ENCODE assay signal across 13 cellular contexts in the genomic region with DNA sequence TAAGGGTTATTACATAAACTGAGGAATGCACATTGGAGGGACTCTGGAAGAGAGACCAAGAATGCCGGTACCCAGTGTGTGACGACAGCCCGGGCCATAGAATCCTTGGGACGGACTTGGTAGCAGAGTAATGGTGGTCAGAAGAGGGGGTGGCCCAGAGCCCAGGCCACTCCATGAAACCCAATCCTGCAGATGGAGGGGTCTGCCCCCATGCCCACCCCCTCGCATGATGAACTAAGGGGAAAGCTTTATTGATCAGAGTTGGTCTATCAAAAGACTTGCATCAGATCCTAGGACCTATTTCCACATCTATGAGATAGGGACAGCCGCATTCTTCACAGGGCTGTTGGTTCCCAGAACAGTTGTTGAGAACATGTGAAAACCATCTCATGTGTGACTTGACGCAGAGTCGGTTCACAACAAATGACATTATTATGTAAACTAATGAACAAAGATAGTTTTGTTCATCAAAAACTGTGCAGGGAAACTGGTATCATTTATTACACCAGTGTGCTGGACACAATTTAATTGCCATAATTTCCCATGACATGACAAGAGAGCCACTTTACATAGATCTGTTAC. TPM values are rescaled to one million over a fixed set of nuclear protein-coding genes. Genes with fewer than 3 reads are reported as not detected.
DNase-seq lines count a peak whose midpoint lies in the region; ATAC-seq and TF ChIP-seq lines count a peak whose summit lies in the region.
"Had no signal": no experiment of that assay in that cellular context is flagged by ENCODE, and none has a peak within 500 bp of the region (broad histone marks: within the 10 kb centered on the region; RNA-seq: fewer than 3 reads in every experiment).

No MANE protein-coding gene starts in this region.

- peaks cover 34% of the 10 kb centered on the region for H3K4me1 ChIP-seq in mammary epithelial cell (ENCODE audit: insufficient read depth, low read length)
- H3K4me1 ChIP-seq in right cardiac atrium (ENCODE audit: control insufficient read depth, insufficient read depth, low read length), result no peaks in the 10 kb centered on the region
- H3K4me1 ChIP-seq: Caco-2 had no signal

- CTCF ChIA-PET in MCF 10A (lab: Yijun Ruan, JAX) (interaction anchor here (0.6 to 6.9 kb wide), 8 partner anchors 10 to 994 kb away, joined by 3 to 72 read pairs (median 9); no protein-coding TSS in a partner anchor), mammary epithelial cell (lab: Charles Lee; ENCODE audit: low non-redundant PET) (no interaction called here)

- H3K9me3 ChIP-seq in mammary epithelial cell (replicated peaks; ENCODE audit: insufficient read depth, low read length) (no peaks in the 10 kb centered on the region), T-helper 17 cell (ENCODE audit: control insufficient read depth, low read length, poor library complexity, severe bottlenecking) (no peaks in the 10 kb centered on the region), right cardiac atrium (ENCODE audit: control insufficient read depth, low read length) (no peaks in the 10 kb centered on the region)
- H3K9me3 ChIP-seq: Caco-2, SJCRH30 had no signal

- H3K36me3 Mint-ChIP-seq in MCF 10A (ENCODE audit: insufficient read depth, unreplicated experiment), result peaks cover 59% of the 10 kb centered on the region
- peaks cover 9% of the 10 kb centered on the region for H3K36me3 Mint-ChIP-seq in T-helper 17 cell (ENCODE audit: low read depth)
- H3K36me3 Mint-ChIP-seq in stimulated activated effector memory CD8-positive, alpha-beta T cell treated with anti-CD3 and anti-CD28 coated beads, Interleukin-12 subunit alpha, Interleukin-12 subunit beta, amount 100 ng/mL, for 72 hours, result peaks cover 53% of the 10 kb centered on the region
- H3K36me3 Mint-ChIP-seq in activated T-helper 1 cell treated with anti-CD3 and anti-CD28 coated beads, Interleukin-12 subunit alpha, Interleukin-12 subunit beta, Interleukin-2, Interleukin-4 antibody, amounts not matched to agents 30 ng/mL and 10 ng/mL and 1 ng/mL, durations not matched to agents 14 hours and 24 hours and 36 hours (ENCODE audit: low read depth), result peaks cover 21% of the 10 kb centered on the region

- no TSS peak for BruUV-seq in MCF 10A (replicated peaks; lab: Mats Ljungman, UMichigan)
- no TSS peak for BruUV-seq in mammary epithelial cell (replicated peaks; lab: Mats Ljungman, UMichigan)

- H3K27ac Mint-ChIP-seq in MCF 10A (ENCODE audit: low read depth, unreplicated experiment) (peak overlapping the region; percentile 49), T-helper 17 cell (no peak overlapping the region)
- H3K27ac Mint-ChIP-seq in stimulated activated effector memory CD8-positive, alpha-beta T cell treated with anti-CD3 and anti-CD28 coated beads, Interleukin-12 subunit alpha, Interleukin-12 subunit beta, amount 100 ng/mL, for 72 hours, result peak overlapping the region; percentile 73
- no peak overlapping the region for H3K27ac Mint-ChIP-seq in activated T-helper 1 cell treated with anti-CD3 and anti-CD28 coated beads, Interleukin-12 subunit alpha, Interleukin-12 subunit beta, Interleukin-2, Interleukin-4 antibody, amounts not matched to agents 30 ng/mL and 10 ng/mL and 1 ng/mL, durations not matched to agents 14 hours and 24 hours and 36 hours
- H3K27ac Mint-ChIP-seq: stimulated activated memory B cell treated with anti-CD40 and anti-IgM and Interleukin-4, amounts not matched to agents 10 μg/mL and 1 μg/mL and 100 μg/mL, for 72 hours had no signal

- no peaks in the 10 kb centered on the region for H3K27me3 ChIP-seq in mammary epithelial cell (ENCODE audit: insufficient read depth, low read length)
- H3K27me3 ChIP-seq in right cardiac atrium (ENCODE audit: control insufficient read depth, insufficient read depth), result no peaks in the 10 kb centered on the region
- H3K27me3 ChIP-seq: SJCRH30 had no signal

- H3K4me3 Mint-ChIP-seq in MCF 10A (ENCODE audit: unreplicated experiment) (no peak overlapping the region), T-helper 17 cell (no peak overlapping the region)
- no peak overlapping the region for H3K4me3 Mint-ChIP-seq in stimulated activated effector memory CD8-positive, alpha-beta T cell treated with anti-CD3 and anti-CD28 coated beads, Interleukin-12 subunit alpha, Interleukin-12 subunit beta, amount 100 ng/mL, for 72 hours
- no peak overlapping the region for H3K4me3 Mint-ChIP-seq in activated T-helper 1 cell treated with anti-CD3 and anti-CD28 coated beads, Interleukin-12 subunit alpha, Interleukin-12 subunit beta, Interleukin-2, Interleukin-4 antibody, amounts not matched to agents 30 ng/mL and 10 ng/mL and 1 ng/mL, durations not matched to agents 14 hours and 24 hours and 36 hours
- H3K4me3 Mint-ChIP-seq: stimulated activated memory B cell treated with anti-CD40 and anti-IgM and Interleukin-4, amounts not matched to agents 10 μg/mL and 1 μg/mL and 100 μg/mL, for 72 hours had no signal

- H3K79me2 ChIP-seq in mammary epithelial cell (ENCODE audit: insufficient read depth, low read length), result peaks cover 8% of the 10 kb centered on the region

- in situ Hi-C loops in mammary epithelial cell (cut with MboI; ENCODE audit: low sequenced_read_pairs in 2 of 2), result no loop called here

- no peaks in the 10 kb centered on the region for H4K20me1 ChIP-seq in mammary epithelial cell (ENCODE audit: insufficient read depth, low read length)

- H3K27ac ChIP-seq in mammary epithelial cell (ENCODE audit: insufficient read depth, low read depth, low read length) (no peak overlapping the region), right cardiac atrium (ENCODE audit: low read length) (no peak overlapping the region)
- H3K27ac ChIP-seq: SJCRH30 had no signal

- POLR2A ChIA-PET in MCF 10A (lab: Yijun Ruan, JAX), result no interaction called here

- dilution Hi-C loops in mammary epithelial cell (cut with HindIII; ENCODE audit: low sequenced_read_pairs), result loop anchor here (5.0 kb wide), 1 partner anchor 82 kb away; no protein-coding TSS in a partner anchor

- DNase-seq in MCF 10A (ENCODE audit: unreplicated experiment) (no peak), mammary epithelial cell (no peak), T-helper 17 cell (no peak), right cardiac atrium (no peak), NCI-H2029 (lab: John Stamatoyannopoulos, UW) (no peak)
- no peak for DNase-seq in stimulated activated effector memory CD8-positive, alpha-beta T cell treated with anti-CD3 and anti-CD28 coated beads, Interleukin-12 subunit alpha, Interleukin-12 subunit beta, amount 100 ng/mL, for 72 hours (ENCODE audit: low spot score in 2 of 2)
- no peak for DNase-seq in activated T-helper 1 cell treated with anti-CD3 and anti-CD28 coated beads, Interleukin-12 subunit alpha, Interleukin-12 subunit beta, Interleukin-2, Interleukin-4 antibody, amounts not matched to agents 30 ng/mL and 10 ng/mL and 1 ng/mL, durations not matched to agents 14 hours and 24 hours and 36 hours (ENCODE audit: low spot score)
- DNase-seq: activated gamma-delta T cell, occipital lobe had no signal

- H3K36me3 ChIP-seq in mammary epithelial cell (ENCODE audit: insufficient read depth, low read length), result peaks cover 17% of the 10 kb centered on the region

- H3K4me3 ChIP-seq in mammary epithelial cell (replicated peaks in 1 of 3; ENCODE audit: insufficient read depth in 1 of 3, low read depth in 2 of 3, low read length in 3 of 3) (no peak overlapping the region), right cardiac atrium (ENCODE audit: low read length) (no peak overlapping the region)
- H3K4me3 ChIP-seq: SJCRH30 had no signal

- intact Hi-C loops in MCF 10A (cut with micrococcal nuclease) (loop anchor here (5.0 kb wide), 2 partner anchors 143 to 213 kb away; no protein-coding TSS in a partner anchor), mammary epithelial cell (cut with micrococcal nuclease) (loop anchor here (1.0 to 2.0 kb wide), 3 partner anchors 129 to 211 kb away; no protein-coding TSS in a partner anchor), right cardiac atrium (cut with DNase I) (no loop called here)
- intact Hi-C loops in activated T-helper 1 cell treated with anti-CD3 and anti-CD28 coated beads, Interleukin-12 subunit alpha, Interleukin-12 subunit beta, Interleukin-2, Interleukin-4 antibody, amounts not matched to agents 30 ng/mL and 10 ng/mL and 1 ng/mL, durations not matched to agents 14 hours and 24 hours and 36 hours (cut with micrococcal nuclease), result loop anchor here (1.0 kb wide), 3 partner anchors 129 to 211 kb away; no protein-coding TSS in a partner anchor

- H3K27me3 Mint-ChIP-seq in MCF 10A (ENCODE audit: insufficient read depth, unreplicated experiment), result no peaks in the 10 kb centered on the region
- H3K27me3 Mint-ChIP-seq in T-helper 17 cell, result no peaks in the 10 kb centered on the region
- peaks cover 3% of the 10 kb centered on the region for H3K27me3 Mint-ChIP-seq in activated T-helper 1 cell treated with anti-CD3 and anti-CD28 coated beads, Interleukin-12 subunit alpha, Interleukin-12 subunit beta, Interleukin-2, Interleukin-4 antibody, amounts not matched to agents 30 ng/mL and 10 ng/mL and 1 ng/mL, durations not matched to agents 14 hours and 24 hours and 36 hours (ENCODE audit: insufficient read depth)
- H3K27me3 Mint-ChIP-seq: stimulated activated memory B cell treated with anti-CD40 and anti-IgM and Interleukin-4, amounts not matched to agents 10 μg/mL and 1 μg/mL and 100 μg/mL, for 72 hours had no signal

- TF ChIP-seq CTCF in MCF 10A (IDR thresholded peaks at IDR 0.05; ENCODE audit: unreplicated experiment) (no peak), mammary epithelial cell (conservative IDR thresholded peaks at IDR 0.05 in 1 of 2, IDR thresholded peaks at IDR 0.05 in 1 of 2; ENCODE audit: extremely low read depth in 1 of 2, insufficient read depth in 1 of 2, low read depth in 1 of 2, low read length in 2 of 2) (no peak)

- no peaks in the 10 kb centered on the region for H3K9me3 Mint-ChIP-seq in MCF 10A (ENCODE audit: unreplicated experiment)
- H3K9me3 Mint-ChIP-seq in stimulated activated effector memory CD8-positive, alpha-beta T cell treated with anti-CD3 and anti-CD28 coated beads, Interleukin-12 subunit alpha, Interleukin-12 subunit beta, amount 100 ng/mL, for 72 hours, result no peaks in the 10 kb centered on the region
- no peaks in the 10 kb centered on the region for H3K9me3 Mint-ChIP-seq in activated T-helper 1 cell treated with anti-CD3 and anti-CD28 coated beads, Interleukin-12 subunit alpha, Interleukin-12 subunit beta, Interleukin-2, Interleukin-4 antibody, amounts not matched to agents 30 ng/mL and 10 ng/mL and 1 ng/mL, durations not matched to agents 14 hours and 24 hours and 36 hours
- H3K9me3 Mint-ChIP-seq: stimulated activated memory B cell treated with anti-CD40 and anti-IgM and Interleukin-4, amounts not matched to agents 10 μg/mL and 1 μg/mL and 100 μg/mL, for 72 hours had no signal

- H3K4me2 ChIP-seq in mammary epithelial cell (ENCODE audit: insufficient read depth, low read depth, low read length), result no peak overlapping the region

- no peak overlapping the region for H3K9ac ChIP-seq in mammary epithelial cell (ENCODE audit: insufficient read depth, low read length)

- no peak overlapping the region for H2AFZ ChIP-seq in mammary epithelial cell (ENCODE audit: low read depth, low read length)

- 84% methylated on average over 8 of the region's 8 CpGs for WGBS in mammary epithelial cell (ENCODE audit: low coverage, missing lambda C conversion rate)
- WGBS in right cardiac atrium, result 71% methylated on average over 8 of the region's 8 CpGs

- ATAC-seq in T-helper 17 cell (peak; percentile 23), right cardiac atrium (peak; percentile 27 to 31), HG03571 (IDR thresholded peaks at IDR 0.05; ENCODE audit: unreplicated experiment) (no peak)
- ATAC-seq in stimulated activated effector memory CD8-positive, alpha-beta T cell treated with anti-CD3 and anti-CD28 coated beads, Interleukin-12 subunit alpha, Interleukin-12 subunit beta, amount 100 ng/mL, for 72 hours, result no peak

- peaks cover 21% of the 10 kb centered on the region for H3K4me1 Mint-ChIP-seq in MCF 10A (ENCODE audit: insufficient read depth, unreplicated experiment)
- H3K4me1 Mint-ChIP-seq in T-helper 17 cell, result peaks cover 13% of the 10 kb centered on the region
- H3K4me1 Mint-ChIP-seq in stimulated activated effector memory CD8-positive, alpha-beta T cell treated with anti-CD3 and anti-CD28 coated beads, Interleukin-12 subunit alpha, Interleukin-12 subunit beta, amount 100 ng/mL, for 72 hours, result peaks cover 19% of the 10 kb centered on the region
- H3K4me1 Mint-ChIP-seq in activated T-helper 1 cell treated with anti-CD3 and anti-CD28 coated beads, Interleukin-12 subunit alpha, Interleukin-12 subunit beta, Interleukin-2, Interleukin-4 antibody, amounts not matched to agents 30 ng/mL and 10 ng/mL and 1 ng/mL, durations not matched to agents 14 hours and 24 hours and 36 hours (ENCODE audit: low read depth), result peaks cover 6% of the 10 kb centered on the region

RNA-seq across cellular contexts. Expression of a gene that starts 21.5 kb away (rescaled TPM):
- total RNA-seq in MCF 10A (2022) (21.7 and 25.5 TPM in 2 replicates), mammary epithelial cell (10 to 100 TPM; 23.4 to 63.2 TPM), T-helper 17 cell (under 1 TPM; 0.32 to 0.34 TPM), right cardiac atrium (10 to 100 TPM; 33.2 to 39.5 (median 38.5) TPM)
- polyA plus RNA-seq in mammary epithelial cell (6.1 TPM), right cardiac atrium (40.9 TPM)
- 16.8 TPM for polyA minus RNA-seq in mammary epithelial cell
- total RNA-seq in activated T-helper 1 cell treated with anti-CD3 and anti-CD28 coated beads, Interleukin-12 subunit alpha, Interleukin-12 subunit beta, Interleukin-2, Interleukin-4 antibody, amounts not matched to agents 30 ng/mL and 10 ng/mL and 1 ng/mL, durations not matched to agents 14 hours and 24 hours and 36 hours, result 0.26 and 0.34 TPM in 2 replicates

Comparison
In these comparisons a context has a peak if more than half of its experiments do, and no peak if none do; other contexts are left out.
1. H3K27ac Mint-ChIP-seq: peak in MCF 10A (single experiment) and stimulated activated effector memory CD8-positive, alpha-beta T cell treated with anti-CD3 and anti-CD28 coated beads, Interleukin-12 subunit alpha, Interleukin-12 subunit beta, amount 100 ng/mL, for 72 hours (single experiment); none in T-helper 17 cell (single experiment) and activated T-helper 1 cell treated with anti-CD3 and anti-CD28 coated beads, Interleukin-12 subunit alpha, Interleukin-12 subunit beta, Interleukin-2, Interleukin-4 antibody, amounts not matched to agents 30 ng/mL and 10 ng/mL and 1 ng/mL, durations not matched to agents 14 hours and 24 hours and 36 hours (single experiment).
2. ATAC-seq: peak in T-helper 17 cell (single experiment) and right cardiac atrium (2 of 2); none in stimulated activated effector memory CD8-positive, alpha-beta T cell treated with anti-CD3 and anti-CD28 coated beads, Interleukin-12 subunit alpha, Interleukin-12 subunit beta, amount 100 ng/mL, for 72 hours (single experiment) and HG03571 (single experiment).
3. RNA of a gene that starts 21.5 kb away (total RNA-seq): 23.4 to 63.2 TPM in mammary epithelial cell, 33.2 to 39.5 TPM in right cardiac atrium and 21.7 to 25.5 TPM in MCF 10A; 0.32 to 0.34 TPM in T-helper 17 cell and 0.26 to 0.34 TPM in activated T-helper 1 cell treated with anti-CD3 and anti-CD28 coated beads, Interleukin-12 subunit alpha, Interleukin-12 subunit beta, Interleukin-2, Interleukin-4 antibody, amounts not matched to agents 30 ng/mL and 10 ng/mL and 1 ng/mL, durations not matched to agents 14 hours and 24 hours and 36 hours; every median in the first group is over 10 times any median in the second.
4. intact Hi-C loops: an anchor here in MCF 10A (5.0 kb wide), mammary epithelial cell (1.0 to 2.0 kb wide) and activated T-helper 1 cell treated with anti-CD3 and anti-CD28 coated beads, Interleukin-12 subunit alpha, Interleukin-12 subunit beta, Interleukin-2, Interleukin-4 antibody, amounts not matched to agents 30 ng/mL and 10 ng/mL and 1 ng/mL, durations not matched to agents 14 hours and 24 hours and 36 hours (1.0 kb wide); none called in right cardiac atrium.